ENCODE assay signal across 12 cellular contexts in the genomic region with DNA sequence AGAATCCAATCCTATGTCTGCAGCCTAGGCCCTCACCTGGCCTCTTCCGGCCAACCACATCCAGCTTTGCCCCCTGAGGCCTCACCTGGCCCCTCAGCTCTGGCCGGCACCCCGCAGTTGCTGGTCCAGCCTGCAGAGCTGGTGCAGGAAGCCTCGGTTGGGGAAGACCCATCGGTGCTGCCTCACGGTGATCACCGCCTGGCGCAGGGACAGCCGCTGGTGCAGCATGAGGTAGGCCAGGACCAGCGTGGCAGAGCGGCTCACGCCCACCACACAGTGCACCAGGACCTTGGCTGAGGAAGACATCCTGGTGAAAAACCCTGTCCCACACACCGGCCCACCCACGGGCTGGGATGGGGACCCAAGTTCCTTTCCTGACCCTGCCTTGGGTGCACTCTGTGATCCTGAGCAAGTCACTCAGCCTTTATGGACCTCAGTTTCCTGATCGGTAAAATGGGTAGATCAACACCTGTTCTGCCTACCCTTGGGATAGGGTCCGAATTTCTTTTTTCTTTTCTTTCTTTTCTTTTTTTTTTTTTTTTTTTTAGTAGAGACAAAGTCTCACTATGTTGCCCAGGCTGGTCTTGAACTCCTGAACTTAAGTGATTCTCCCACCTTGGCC.
"Had no signal": no experiment of that assay in that cellular context is flagged by ENCODE, and none has a peak within 500 bp of the region (broad histone marks: within the 10 kb centered on the region; RNA-seq: fewer than 3 reads in every experiment).

No MANE protein-coding gene starts in this region.

- H3K4me2 ChIP-seq: SK-N-SH had no signal

- H3K36me3 Mint-ChIP-seq: naive thymus-derived CD4-positive, alpha-beta T cell had no signal

- H3K4me3 Mint-ChIP-seq: activated B cell treated with CpG ODN at 0.5 μM for 24 hours; activated CD4-positive, alpha-beta T cell treated with anti-CD3 and anti-CD28 coated beads, Interleukin-2, amount 10 ng/mL, durations not matched to agents 7 days and 5 days; naive thymus-derived CD4-positive, alpha-beta T cell; stimulated activated naive CD8-positive, alpha-beta T cell treated with anti-CD3 and anti-CD28 coated beads, Interleukin-15, Interleukin-2, amounts not matched to agents 100 ng/mL and 50 ng/mL, for 24 hours had no signal

- H3K4me3 ChIP-seq: gastroesophageal sphincter, prostate gland, testis had no signal

- H3K9me3 Mint-ChIP-seq: activated B cell treated with CpG ODN at 0.5 μM for 24 hours; activated CD4-positive, alpha-beta T cell treated with anti-CD3 and anti-CD28 coated beads, Interleukin-2, amount 10 ng/mL, durations not matched to agents 7 days and 5 days; naive thymus-derived CD4-positive, alpha-beta T cell; stimulated activated naive CD8-positive, alpha-beta T cell treated with anti-CD3 and anti-CD28 coated beads, Interleukin-15, Interleukin-2, amounts not matched to agents 100 ng/mL and 50 ng/mL, for 24 hours had no signal

- H3K27me3 ChIP-seq: gastroesophageal sphincter, testis had no signal

- H3K36me3 ChIP-seq: gastroesophageal sphincter, prostate gland had no signal

- H3K27ac ChIP-seq: gastroesophageal sphincter, prostate gland, testis had no signal

- H3K27ac Mint-ChIP-seq: activated B cell treated with CpG ODN at 0.5 μM for 24 hours; activated CD4-positive, alpha-beta T cell treated with anti-CD3 and anti-CD28 coated beads, Interleukin-2, amount 10 ng/mL, durations not matched to agents 7 days and 5 days had no signal

- H3K9me3 ChIP-seq: gastroesophageal sphincter, prostate gland, SK-N-SH, testis had no signal

- H3K9ac ChIP-seq: SK-N-SH had no signal

- H3K4me1 ChIP-seq: prostate gland had no signal

- ATAC-seq: gastroesophageal sphincter; naive thymus-derived CD4-positive, alpha-beta T cell had no signal

- DNase-seq: activated B cell treated with CpG ODN at 0.5 μM for 24 hours; activated CD4-positive, alpha-beta T cell treated with anti-CD3 and anti-CD28 coated beads, Interleukin-2, amount 10 ng/mL, durations not matched to agents 7 days and 5 days; activated T-cell treated with anti-CD3 and anti-CD28 coated beads, Interleukin-2, amount 50 U/mL, for 48 hours; kidney glomerular epithelial cell; occipital lobe; SK-N-SH; stimulated activated CD4-positive, alpha-beta T cell treated with anti-CD3 and anti-CD28 coated beads, Interleukin-4, amount 100 ng/mL, for 1 hour; testis had no signal

- H3K27me3 Mint-ChIP-seq: activated B cell treated with CpG ODN at 0.5 μM for 24 hours; activated CD4-positive, alpha-beta T cell treated with anti-CD3 and anti-CD28 coated beads, Interleukin-2, amount 10 ng/mL, durations not matched to agents 7 days and 5 days; naive thymus-derived CD4-positive, alpha-beta T cell; stimulated activated naive CD8-positive, alpha-beta T cell treated with anti-CD3 and anti-CD28 coated beads, Interleukin-15, Interleukin-2, amounts not matched to agents 100 ng/mL and 50 ng/mL, for 24 hours had no signal
